ENCODE assay signal across 9 cellular contexts in genomic region chr15:85625431-85625830, GRCh38.
DNase-seq lines count a peak whose midpoint lies in the region; ATAC-seq and TF ChIP-seq lines count a peak whose summit lies in the region.
"Had no signal": no experiment of that assay in that cellular context is flagged by ENCODE, and none has a peak within 500 bp of the region (broad histone marks: within the 10 kb centered on the region; RNA-seq: fewer than 3 reads in every experiment).

No MANE protein-coding gene starts in this region.

- CTCF ChIA-PET in activated CD8-positive, alpha-beta T cell treated with anti-CD3 and anti-CD28 coated beads for 36 hours (lab: Charles Lee), result interaction anchor here (0.9 to 1.3 kb wide), 3 partner anchors 42 to 83 kb away, joined by 3 to 4 read pairs (median 3); no protein-coding TSS in a partner anchor
- CTCF ChIA-PET in PC-9 (lab: Charles Lee), result no interaction called here

- peaks cover 0 to 18% (median 8%) of the 10 kb centered on the region in 11 experiments; a peak in 8 of 22 replicates for H3K9me3 ChIP-seq in BLaER1 treated with 17β-estradiol and CSF1 and Interleukin-3, amounts not matched to agents 10 nM and 100 nM (replicated peaks in 1 of 11)
- H3K9me3 ChIP-seq in muscle layer of colon (ENCODE audit: low read length) (no peaks in the 10 kb centered on the region), PC-9 (ENCODE audit: insufficient read depth, low read depth) (no peaks in the 10 kb centered on the region)

- peaks cover 0 to 100% (median 12%) of the 10 kb centered on the region in 11 experiments; a peak in 11 of 22 replicates for H4K20me1 ChIP-seq in BLaER1 treated with 17β-estradiol and CSF1 and Interleukin-3, amounts not matched to agents 10 nM and 100 nM
- 0 out of 2 replicates have a peak, but pooled peaks cover 6% of the 10 kb centered on the region for H4K20me1 ChIP-seq in PC-9 (ENCODE audit: insufficient read depth)

- H3K36me3 Mint-ChIP-seq in activated CD8-positive, alpha-beta T cell treated with anti-CD3 and anti-CD28 coated beads for 36 hours (ENCODE audit: low read depth), result peaks cover 39% of the 10 kb centered on the region

- no peaks in the 10 kb centered on the region for H3K9me3 Mint-ChIP-seq in activated CD8-positive, alpha-beta T cell treated with anti-CD3 and anti-CD28 coated beads for 36 hours

- peaks cover 3% of the 10 kb centered on the region; the same call in 1 of the 2 replicates for H3K79me2 ChIP-seq in PC-9 (ENCODE audit: low read depth)

- H3K9ac ChIP-seq in BLaER1 treated with 17β-estradiol and CSF1 and Interleukin-3, amounts not matched to agents 10 nM and 100 nM, result peak overlapping the region in 10 of 11 experiments; percentile 36 to 76 (median 70); a peak in 19 of 22 replicates
- no peak overlapping the region for H3K9ac ChIP-seq in muscle layer of colon (ENCODE audit: low read length)

- POLR2A ChIA-PET in activated CD8-positive, alpha-beta T cell treated with anti-CD3 and anti-CD28 coated beads for 36 hours (lab: Charles Lee), result interaction anchor here (1.0 to 1.8 kb wide), 6 partner anchors 9 to 329 kb away, joined by 3 to 9 read pairs (median 3); no protein-coding TSS in a partner anchor
- POLR2A ChIA-PET in PC-9 (lab: Charles Lee; ENCODE audit: unreplicated experiment), result no interaction called here

- H3K4me2 ChIP-seq in BLaER1 treated with 17β-estradiol and CSF1 and Interleukin-3, amounts not matched to agents 10 nM and 100 nM, result peak overlapping the region; percentile 77 to 96 (median 88)
- no peak overlapping the region for H3K4me2 ChIP-seq in PC-9

- no peaks in the 10 kb centered on the region for H3K27me3 Mint-ChIP-seq in activated CD8-positive, alpha-beta T cell treated with anti-CD3 and anti-CD28 coated beads for 36 hours

- peak overlapping the region in 3 of 10 experiments; percentile 45 to 51 (median 46); a peak in 5 of 20 replicates for H3K4me3 ChIP-seq in BLaER1 treated with 17β-estradiol and CSF1 and Interleukin-3, amounts not matched to agents 10 nM and 100 nM
- H3K4me3 ChIP-seq in muscle layer of colon (ENCODE audit: low read depth in 1 of 2, low read length in 2 of 2), result no peak overlapping the region
- no peak overlapping the region for H3K4me3 ChIP-seq in PC-9

- H3K4me1 ChIP-seq in BLaER1 treated with 17β-estradiol and CSF1 and Interleukin-3, amounts not matched to agents 10 nM and 100 nM, result peaks cover 73 to 100% (median 100%) of the 10 kb centered on the region in 10 experiments
- H3K4me1 ChIP-seq in muscle layer of colon (ENCODE audit: insufficient read depth, low read length) (peaks cover 55% of the 10 kb centered on the region), PC-9 (replicated peaks; ENCODE audit: insufficient read depth) (no peaks in the 10 kb centered on the region)

- ATAC-seq in GM21528 (IDR thresholded peaks at IDR 0.05; ENCODE audit: low FRiP score, unreplicated experiment) (peak; percentile 29), HG03469 (IDR thresholded peaks at IDR 0.05; ENCODE audit: unreplicated experiment) (no peak), HG02884 (IDR thresholded peaks at IDR 0.05; ENCODE audit: unreplicated experiment) (no peak)
- ATAC-seq in activated CD8-positive, alpha-beta T cell treated with anti-CD3 and anti-CD28 coated beads for 36 hours, result peak; percentile 37

- intact Hi-C loops in activated CD8-positive, alpha-beta T cell treated with anti-CD3 and anti-CD28 coated beads for 36 hours (cut with micrococcal nuclease), result loop anchor here (1.0 kb wide), 2 partner anchors 21 to 43 kb away; no protein-coding TSS in a partner anchor
- intact Hi-C loops in PC-9 (cut with micrococcal nuclease; ENCODE audit: unreplicated experiment), result no loop called here

- peak overlapping the region in 10 of 11 experiments; percentile 75 to 91 (median 86); a peak in 21 of 22 replicates for H3K27ac ChIP-seq in BLaER1 treated with 17β-estradiol and CSF1 and Interleukin-3, amounts not matched to agents 10 nM and 100 nM
- H3K27ac ChIP-seq in muscle layer of colon (ENCODE audit: low read depth, low read length) (peak overlapping the region; percentile 41), PC-9 (no peak overlapping the region)

- peaks cover 19 to 72% (median 39%) of the 10 kb centered on the region in 11 experiments; a peak in 21 of 22 replicates for H3K36me3 ChIP-seq in BLaER1 treated with 17β-estradiol and CSF1 and Interleukin-3, amounts not matched to agents 10 nM and 100 nM
- H3K36me3 ChIP-seq in muscle layer of colon (ENCODE audit: insufficient read depth, low read length) (peaks cover 8% of the 10 kb centered on the region), PC-9 (ENCODE audit: low read depth) (no peaks in the 10 kb centered on the region)

- no peak overlapping the region for H2AFZ ChIP-seq in PC-9

- peak overlapping the region; percentile 85 for H3K27ac Mint-ChIP-seq in activated CD8-positive, alpha-beta T cell treated with anti-CD3 and anti-CD28 coated beads for 36 hours

- peak overlapping the region; percentile 16 for H3K4me3 Mint-ChIP-seq in activated CD8-positive, alpha-beta T cell treated with anti-CD3 and anti-CD28 coated beads for 36 hours

- BruUV-seq in PC-9 (replicated peaks; lab: Mats Ljungman, UMichigan), result no TSS peak

- H3K4me1 Mint-ChIP-seq in activated CD8-positive, alpha-beta T cell treated with anti-CD3 and anti-CD28 coated beads for 36 hours (ENCODE audit: low read depth), result peaks cover 7% of the 10 kb centered on the region

- no peak for TF ChIP-seq CTCF in activated CD8-positive, alpha-beta T cell treated with anti-CD3 and anti-CD28 coated beads for 36 hours (IDR thresholded peaks at IDR 0.05)
- TF ChIP-seq CTCF in PC-9 (conservative IDR thresholded peaks at IDR 0.05), result no peak

- H3K27me3 ChIP-seq in BLaER1 treated with 17β-estradiol and CSF1 and Interleukin-3, amounts not matched to agents 10 nM and 100 nM, result no peaks in the 10 kb centered on the region
- H3K27me3 ChIP-seq in muscle layer of colon (ENCODE audit: control insufficient read depth in 1 of 2, insufficient read depth in 2 of 2, low read length in 2 of 2), result no peaks in the 10 kb centered on the region
- no peaks in the 10 kb centered on the region for H3K27me3 ChIP-seq in PC-9 (ENCODE audit: insufficient read depth, low read depth)

- H3F3A ChIP-seq in PC-9 (ENCODE audit: insufficient read depth, low read depth), result no peaks in the 10 kb centered on the region; the same call in 1 of the 2 replicates

- peak; percentile 39 for DNase-seq in activated CD8-positive, alpha-beta T cell treated with anti-CD3 and anti-CD28 coated beads for 36 hours
- DNase-seq in PC-9 (no peak), amniotic stem cell (lab: John Stamatoyannopoulos, UW) (no peak)
- DNase-seq: NCI-H1417 treated with DMSO at 0.1 percent for 48 hours had no signal

- H3K9me2 ChIP-seq in PC-9 (ENCODE audit: insufficient read depth), result no peaks in the 10 kb centered on the region

Comparison
In these comparisons a context has a peak if more than half of its experiments do, and no peak if none do; other contexts are left out.
1. ATAC-seq: peak in GM21528 (single experiment) and activated CD8-positive, alpha-beta T cell treated with anti-CD3 and anti-CD28 coated beads for 36 hours (single experiment); none in HG03469 (single experiment) and HG02884 (single experiment).